12 cellular contexts compared by ENCODE assay signal in the genomic region with DNA sequence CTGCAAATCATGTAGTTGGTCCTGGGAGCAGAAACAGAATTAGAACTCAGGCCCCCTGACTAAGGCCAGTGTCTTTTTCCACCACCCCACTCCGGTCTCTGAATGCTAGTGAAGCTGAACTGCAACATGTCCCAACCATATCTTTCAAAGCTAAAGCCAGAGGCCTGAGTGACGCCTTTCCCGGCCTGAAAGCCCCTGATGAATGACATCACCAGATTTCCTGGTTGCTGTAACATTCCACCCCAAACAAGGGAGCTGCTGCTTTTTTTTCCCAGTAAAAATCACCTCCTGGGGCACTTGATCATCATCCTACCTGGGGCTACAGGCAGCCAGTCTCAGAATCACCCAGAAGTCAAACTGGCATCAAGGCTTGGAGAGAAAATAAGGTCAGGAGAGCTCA.
A peak's percentile ranks its signal among the peaks of the same experiment; 100 is the strongest.
DNase-seq lines count a peak whose midpoint lies in the region; ATAC-seq and TF ChIP-seq lines count a peak whose summit lies in the region.
"Had no signal": no experiment of that assay in that cellular context is flagged by ENCODE, and none has a peak within 500 bp of the region (broad histone marks: within the 10 kb centered on the region; RNA-seq: fewer than 3 reads in every experiment).

No MANE protein-coding gene starts in this region.

- H3K9me3 Mint-ChIP-seq in immature natural killer cell (no peaks in the 10 kb centered on the region), type B pancreatic cell (peaks cover 4% of the 10 kb centered on the region)

- H3K27me3 Mint-ChIP-seq in immature natural killer cell (ENCODE audit: low read depth in 3 of 3): peaks cover 2 to 10% (median 3%) of the 10 kb centered on the region in 3 donors
- no peaks in the 10 kb centered on the region for H3K27me3 Mint-ChIP-seq in type B pancreatic cell

- H3K27me3 ChIP-seq in left ventricle myocardium inferior (ENCODE audit: low read depth) (no peaks in the 10 kb centered on the region), breast epithelium (no peaks in the 10 kb centered on the region)

- H3K4me3 ChIP-seq in left ventricle myocardium inferior (no peak overlapping the region), breast epithelium (no peak overlapping the region)

- H3K9me3 ChIP-seq in left ventricle myocardium inferior (replicated peaks): no peaks in the 10 kb centered on the region
- H3K9me3 ChIP-seq in breast epithelium: no peaks in the 10 kb centered on the region

- H3K4me1 ChIP-seq in left ventricle myocardium inferior (peaks cover 23% of the 10 kb centered on the region), breast epithelium (no peaks in the 10 kb centered on the region)

- peak; percentile 32 for DNase-seq in left cardiac atrium
- DNase-seq in left ventricle myocardium inferior: no peak
- DNase-seq in breast epithelium (ENCODE audit: low spot score in 2 of 2): no peak
- no peak for DNase-seq in immature natural killer cell
- no peak for DNase-seq in type B pancreatic cell (ENCODE audit: extremely low spot score, unreplicated experiment)
- no peak for DNase-seq in NCI-H345 (lab: John Stamatoyannopoulos, UW)
- DNase-seq: naive B cell, NCI-H510A, Right ventricle myocardium superior had no signal

- H3K27ac ChIP-seq in left ventricle myocardium inferior (replicated peaks) (no peak overlapping the region), breast epithelium (peak overlapping the region; percentile 33 to 65)
- H3K27ac ChIP-seq: HL-60 had no signal

- peaks cover 0 to 10% (median 0%) of the 10 kb centered on the region in 3 donors for H3K36me3 Mint-ChIP-seq in immature natural killer cell
- H3K36me3 Mint-ChIP-seq in type B pancreatic cell: no peaks in the 10 kb centered on the region

- intact Hi-C loops in left cardiac atrium (cut with DNase I): loop anchor here in 1 of 2 donors (2.0 kb wide), 1 partner anchor 43 kb away; no protein-coding TSS in a partner anchor
- intact Hi-C loops in left ventricle myocardium inferior (cut with micrococcal nuclease): no loop called here
- intact Hi-C loops in breast epithelium (cut with DNase I; ENCODE audit: low total_unique reads): no loop called here

- ATAC-seq in left cardiac atrium (no peak), HG02973 (IDR thresholded peaks at IDR 0.05; ENCODE audit: unreplicated experiment) (no peak), HG03139 (IDR thresholded peaks at IDR 0.05; ENCODE audit: unreplicated experiment) (no peak)

- TF ChIP-seq POLR2A in breast epithelium (IDR thresholded peaks at IDR 0.05): no peak

- TF ChIP-seq CTCF in left ventricle myocardium inferior (IDR thresholded peaks at IDR 0.05; ENCODE audit: borderline replicate concordance) (no peak), breast epithelium (IDR thresholded peaks at IDR 0.05) (no peak), type B pancreatic cell (conservative IDR thresholded peaks at IDR 0.05) (no peak)

- peaks cover 32 to 35% of the 10 kb centered on the region in 2 donors for H3K4me1 Mint-ChIP-seq in immature natural killer cell
- H3K4me1 Mint-ChIP-seq in type B pancreatic cell (ENCODE audit: unreplicated experiment): peaks cover 29% of the 10 kb centered on the region

- peak overlapping the region; percentile 55 to 99 (median 94) for H3K27ac Mint-ChIP-seq in immature natural killer cell
- H3K27ac Mint-ChIP-seq in type B pancreatic cell: peak overlapping the region; percentile 73

- H3K36me3 ChIP-seq in left ventricle myocardium inferior: no peaks in the 10 kb centered on the region
- H3K36me3 ChIP-seq in breast epithelium: no peaks in the 10 kb centered on the region

- H3K4me3 Mint-ChIP-seq in immature natural killer cell (no peak overlapping the region), type B pancreatic cell (no peak overlapping the region)
- H3K4me3 Mint-ChIP-seq: naive B cell had no signal
